In genomic region chr16:59404509-59404908, GRCh38 we compare ENCODE assay signal across 29 cellular contexts.
"Had no signal": no experiment of that assay in that cellular context is flagged by ENCODE, and none has a peak within 500 bp of the region (broad histone marks: within the 10 kb centered on the region; RNA-seq: fewer than 3 reads in every experiment).

No MANE protein-coding gene starts in this region.

- FAIRE-seq: colon, endometrium, endothelial cell of umbilical vein, frontal cortex had no signal

- H3K4me3 Mint-ChIP-seq: dendritic cell treated with granulocyte-macrophage colony-stimulating factor and Interleukin-4, amounts not matched to agents 40 ng/mL and 50 ng/mL, for 4 days; effector memory CD8-positive, alpha-beta T cell; endodermal cell had no signal

- H3K27me3 Mint-ChIP-seq: dendritic cell treated with granulocyte-macrophage colony-stimulating factor and Interleukin-4, amounts not matched to agents 40 ng/mL and 50 ng/mL, for 4 days; effector memory CD8-positive, alpha-beta T cell had no signal

- H3K36me3 ChIP-seq: colonic mucosa, esophagus muscularis mucosa, esophagus squamous epithelium, gastrocnemius medialis, gastroesophageal sphincter, heart left ventricle, heart right ventricle had no signal

- H3K9me3 ChIP-seq: colonic mucosa, esophagus muscularis mucosa, esophagus squamous epithelium, gastrocnemius medialis, gastroesophageal sphincter had no signal

- H3K27ac Mint-ChIP-seq: dendritic cell treated with granulocyte-macrophage colony-stimulating factor and Interleukin-4, amounts not matched to agents 40 ng/mL and 50 ng/mL, for 4 days; effector memory CD8-positive, alpha-beta T cell; endodermal cell had no signal

- H3K4me3 ChIP-seq: colonic mucosa, coronary artery, dorsolateral prefrontal cortex, esophagus muscularis mucosa, esophagus squamous epithelium, gastrocnemius medialis, gastroesophageal sphincter, heart left ventricle, heart right ventricle had no signal

- DNase-seq: colonic mucosa; cortex of kidney; dermis blood vessel endothelial cell; dorsolateral prefrontal cortex; effector CD4-positive, alpha-beta T cell; effector CD8-positive, alpha-beta T cell; effector memory CD4-positive, alpha-beta T cell; effector memory CD8-positive, alpha-beta T cell; endodermal cell; erythroblast; esophagus squamous epithelium; foreskin fibroblast; foreskin keratinocyte; foreskin melanocyte; gastrocnemius medialis; glutamatergic neuron; head of caudate nucleus; heart left ventricle; heart right ventricle had no signal

- H3K4me1 Mint-ChIP-seq: endodermal cell had no signal

- H3K9me3 Mint-ChIP-seq: dendritic cell treated with granulocyte-macrophage colony-stimulating factor and Interleukin-4, amounts not matched to agents 40 ng/mL and 50 ng/mL, for 4 days had no signal

- H3K4me1 ChIP-seq: colonic mucosa, esophagus muscularis mucosa, esophagus squamous epithelium, foreskin keratinocyte, gastrocnemius medialis, gastroesophageal sphincter, heart left ventricle, heart right ventricle had no signal

- H3K27ac ChIP-seq: colonic mucosa, coronary artery, dorsolateral prefrontal cortex, epithelial cell of prostate, esophagus muscularis mucosa, esophagus squamous epithelium, foreskin keratinocyte, gastrocnemius medialis, gastroesophageal sphincter, heart left ventricle, heart right ventricle had no signal

- H3K27me3 ChIP-seq: colonic mucosa, dorsolateral prefrontal cortex, esophagus muscularis mucosa, esophagus squamous epithelium, foreskin keratinocyte, gastrocnemius medialis, gastroesophageal sphincter, heart left ventricle, heart right ventricle had no signal

- ATAC-seq: effector memory CD8-positive, alpha-beta T cell; esophagus mucosa; foreskin keratinocyte; gastrocnemius medialis; gastroesophageal sphincter; heart left ventricle; heart right ventricle had no signal
